In genomic region chr4:150070464-150071170, GRCh38 we compare ENCODE assay signal across 27 cellular contexts. TPM values are rescaled to one million over a fixed set of nuclear protein-coding genes. Genes with fewer than 3 reads are reported as not detected.
A peak's percentile ranks its signal among the peaks of the same experiment; 100 is the strongest.
DNase-seq lines count a peak whose midpoint lies in the region; ATAC-seq and TF ChIP-seq lines count a peak whose summit lies in the region.
"Had no signal": no experiment of that assay in that cellular context is flagged by ENCODE, and none has a peak within 500 bp of the region (broad histone marks: within the 10 kb centered on the region; RNA-seq: fewer than 3 reads in every experiment).

No MANE protein-coding gene starts in this region.

- no peak overlapping the region for H3K27ac ChIP-seq in left ventricle myocardium inferior (replicated peaks)
- H3K27ac ChIP-seq: HL-60, neutrophil, Peyer's patch, transverse colon had no signal

- intact Hi-C loops in left ventricle myocardium inferior (cut with micrococcal nuclease), result no loop called here

- H3K9me3 ChIP-seq in left ventricle myocardium inferior (replicated peaks), result no peaks in the 10 kb centered on the region
- H3K9me3 ChIP-seq: neutrophil, Peyer's patch, transverse colon had no signal

- no peaks in the 10 kb centered on the region for H3K36me3 ChIP-seq in left ventricle myocardium inferior
- H3K36me3 ChIP-seq: neutrophil, Peyer's patch, transverse colon had no signal

- DNase-seq in GM03348 (ENCODE audit: low spot score), result peak; percentile 25
- peak; percentile 92 for DNase-seq in NCI-H460 (ENCODE audit: extremely low read depth, low read depth)
- peak; percentile 19 for DNase-seq in fibroblast of pulmonary artery (ENCODE audit: low read depth)
- peak; percentile 59 for DNase-seq in stromal cell of bone marrow (ENCODE audit: low read depth)
- no peak for DNase-seq in left ventricle myocardium inferior
- DNase-seq: activated CD4-positive, alpha-beta T cell treated with anti-CD3 and anti-CD28 coated beads for 36 hours; activated CD8-positive, alpha-beta T cell treated with anti-CD3 and anti-CD28 coated beads for 36 hours; activated naive CD4-positive, alpha-beta T cell treated with anti-CD3 and anti-CD28 coated beads, Interleukin-2, amount 50 U/mL, for 16 hours; Calu3; DND-41; glutamatergic neuron; KBM-7; left ventricle myocardium superior; MM.1S; NCI-H2029 treated with DMSO at 0.1 percent for 48 hours; NCI-H748 treated with DMSO at 0.1 percent for 48 hours; Peyer's patch; SHP77 treated with DMSO at 0.1 percent for 48 hours; stimulated activated CD4-positive, alpha-beta T cell treated with anti-CD3 and anti-CD28 coated beads, Interleukin-15, amount 100 ng/mL, for 24 hours; stimulated activated CD4-positive, alpha-beta T cell treated with anti-CD3 and anti-CD28 coated beads, Interleukin-4, amount 100 ng/mL, for 4 hours; transverse colon had no signal

- TF ChIP-seq CTCF in fibroblast of pulmonary artery (IDR thresholded peaks at IDR 0.05; ENCODE audit: low read length, missing control alignments) (no peak), left ventricle myocardium inferior (IDR thresholded peaks at IDR 0.05; ENCODE audit: borderline replicate concordance) (no peak)

- no peak for ATAC-seq in HG03439 (IDR thresholded peaks at IDR 0.05; ENCODE audit: unreplicated experiment)
- no peak for ATAC-seq in HG03457 (IDR thresholded peaks at IDR 0.05; ENCODE audit: unreplicated experiment)
- ATAC-seq: activated CD4-positive, alpha-beta T cell treated with anti-CD3 and anti-CD28 coated beads for 36 hours; activated CD8-positive, alpha-beta T cell treated with anti-CD3 and anti-CD28 coated beads for 36 hours; activated T-helper 17 cell treated with anti-CD3 and anti-CD28 coated beads, Interleukin-2, amount 50 U/mL, for 72 hours; left ventricle myocardium superior had no signal

- no peak overlapping the region for H3K4me3 ChIP-seq in fibroblast of pulmonary artery (replicated peaks; ENCODE audit: low read depth, low read length)
- no peak overlapping the region for H3K4me3 ChIP-seq in left ventricle myocardium inferior
- H3K4me3 ChIP-seq: Peyer's patch, transverse colon had no signal

- H3K27me3 ChIP-seq in left ventricle myocardium inferior (ENCODE audit: low read depth), result no peaks in the 10 kb centered on the region
- H3K27me3 ChIP-seq: Peyer's patch, transverse colon had no signal

- peaks cover 8% of the 10 kb centered on the region for H3K4me1 ChIP-seq in left ventricle myocardium inferior
- H3K4me1 ChIP-seq: Peyer's patch, transverse colon had no signal

RNA-seq across cellular contexts. Expression of gene DCLK2, which starts 7.6 kb away (rescaled TPM):
- total RNA-seq in NCI-H460 (2014; rRNA removed; shearing (Covaris generic)), result 12.0 and 12.8 TPM in 2 replicates
- 17.6 and 18.9 TPM in 2 replicates for polyA plus RNA-seq in NCI-H460 (2014; cell fraction: nucleus; rRNA removed)
- total RNA-seq in left ventricle myocardium inferior, result 21.9 TPM
- total RNA-seq: activated CD4-positive, alpha-beta T cell treated with anti-CD3 and anti-CD28 coated beads for 36 hours; activated CD8-positive, alpha-beta T cell treated with anti-CD3 and anti-CD28 coated beads for 36 hours had no signal
- polyA plus RNA-seq: CD14-positive monocyte had no signal
